In genomic region chr3:58038675-58039302, GRCh38 we compare ENCODE assay signal across 12 cellular contexts. TPM values are rescaled to one million over a fixed set of nuclear protein-coding genes. Genes with fewer than 3 reads are reported as not detected.
A peak's percentile ranks its signal among the peaks of the same experiment; 100 is the strongest.
DNase-seq lines count a peak whose midpoint lies in the region; ATAC-seq, FAIRE-seq and TF ChIP-seq lines count a peak whose summit lies in the region.
"Had no signal": no experiment of that assay in that cellular context is flagged by ENCODE, and none has a peak within 500 bp of the region (broad histone marks: within the 10 kb centered on the region; RNA-seq: fewer than 3 reads in every experiment).

No MANE protein-coding gene starts in this region.

- H3K27me3 ChIP-seq in K562 (ENCODE audit: control insufficient read depth in 2 of 2, insufficient read depth in 2 of 2, low read length in 2 of 2): no peaks in the 10 kb centered on the region
- H3K27me3 ChIP-seq in sigmoid colon: no peaks in the 10 kb centered on the region

- CTCF ChIA-PET in K562 (lab: Yijun Ruan, JAX; ENCODE audit: low intra/inter-chr PET ratio): interaction anchor here (0.6 kb wide), 1 partner anchor 267 kb away, joined by 3 read pairs; the partner anchor contains the start of genes HTD2 and RPP14

- H3K27ac ChIP-seq in K562 (ENCODE audit: extremely low read depth, low read depth, low read length): no peak overlapping the region
- H3K27ac ChIP-seq in sigmoid colon: peak overlapping the region; percentile 15 to 93 (median 60)
- H3K27ac ChIP-seq: SK-N-MC had no signal

- intact Hi-C loops in K562 (cut with micrococcal nuclease) (no loop called here), sigmoid colon (cut with DNase I) (no loop called here)

- H3K36me3 ChIP-seq in K562 (ENCODE audit: control insufficient read depth, insufficient read depth, low read length): no peaks in the 10 kb centered on the region
- H3K36me3 ChIP-seq in sigmoid colon: no peaks in the 10 kb centered on the region

- no peaks in the 10 kb centered on the region for H3K9me1 ChIP-seq in K562 (ENCODE audit: control insufficient read depth, insufficient read depth, low read length)

- FAIRE-seq in G401.6 (lab: Jason Lieb, UNC) (peak; percentile 53), K562 (lab: Jason Lieb, UNC) (peak; percentile 44)

- no peak overlapping the region for H3K9ac ChIP-seq in K562 (ENCODE audit: insufficient read depth in 1 of 2, low read depth in 2 of 2, low read length in 2 of 2)

- H3K9me3 ChIP-seq in K562 (replicated peaks; ENCODE audit: control insufficient read depth, insufficient read depth, low read depth, low read length) (no peaks in the 10 kb centered on the region), sigmoid colon (no peaks in the 10 kb centered on the region)

- H2AFZ ChIP-seq in K562 (ENCODE audit: low read depth, low read length): no peak overlapping the region

- DNase-seq in NB4 (ENCODE audit: low read depth): peak; percentile 56
- peak in 1 of 4 experiments; percentile 32 for DNase-seq in K562 (ENCODE audit: extremely low read depth in 1 of 4, low spot score in 3 of 4)
- peak; percentile 42 for DNase-seq in sigmoid colon
- no peak for DNase-seq in NCI-H1436 treated with DMSO at 0.1 percent for 48 hours (lab: John Stamatoyannopoulos, UW)
- DNase-seq: activated CD4-positive, alpha-beta T cell treated with anti-CD3 and anti-CD28 coated beads for 4 hours; mammary epithelial cell; stimulated activated CD4-positive, alpha-beta T cell treated with anti-CD3 and anti-CD28 coated beads, Interleukin-4, amount 100 ng/mL, for 1 hour had no signal

- no peak overlapping the region for H3K4me2 ChIP-seq in K562 (ENCODE audit: insufficient read depth, low read length)

- H4K20me1 ChIP-seq in K562 (replicated peaks; ENCODE audit: control insufficient read depth, insufficient read depth, low read length): no peaks in the 10 kb centered on the region

- H3K4me1 ChIP-seq in K562 (replicated peaks in 1 of 2; ENCODE audit: control insufficient read depth in 2 of 2, insufficient read depth in 2 of 2, low read length in 2 of 2) (peaks cover 17 to 37% of the 10 kb centered on the region in 2 experiments; a peak in 4 of 5 replicates), sigmoid colon (peaks cover 0 to 95% (median 93%) of the 10 kb centered on the region in 4 donors)

- peaks cover 41% of the 10 kb centered on the region for H3K79me2 ChIP-seq in K562 (ENCODE audit: control insufficient read depth, insufficient read depth, low read length)

- no peak for TF ChIP-seq RAD21 in K562 (CRISPR knock-in tag; conservative IDR thresholded peaks at IDR 0.05 in 1 of 2, IDR thresholded peaks at IDR 0.05 in 1 of 2)

- in situ Hi-C loops in K562 (cut with MboI): no loop called here

- peak; percentile 38 for ATAC-seq in K562
- ATAC-seq in HG02642 (IDR thresholded peaks at IDR 0.05; ENCODE audit: poor library complexity, unreplicated experiment): no peak
- no peak for ATAC-seq in GM18511 (IDR thresholded peaks at IDR 0.05; ENCODE audit: unreplicated experiment)
- ATAC-seq: HCT116 had no signal

- WGBS in K562 (ENCODE audit: insufficient coverage, low coverage, missing lambda C conversion rate): 25% methylated on average over 7 of the region's 8 CpGs
- 55 to 64% methylated on average over 8 of the region's 8 CpGs for WGBS in sigmoid colon, 2 donors

- TF ChIP-seq EP300 in K562 (IDR thresholded peaks at IDR 0.05; ENCODE audit: low read length) (no peak), sigmoid colon (IDR thresholded peaks at IDR 0.05) (no peak)

- TF ChIP-seq CTCF in NB4 (IDR thresholded peaks at IDR 0.05; ENCODE audit: low read depth, low read length) (no peak), K562 (IDR thresholded peaks at IDR 0.05 in 2 of 3, conservative IDR thresholded peaks at IDR 0.05 in 1 of 3; ENCODE audit: insufficient read depth in 2 of 3, low read depth in 1 of 3, low read length in 3 of 3) (no peak), sigmoid colon (IDR thresholded peaks at IDR 0.05) (no peak)

- H3K4me3 ChIP-seq in NB4 (ENCODE audit: low read depth, low read length) (no peak overlapping the region), K562 (no peak overlapping the region), sigmoid colon (no peak overlapping the region)
- H3K4me3 ChIP-seq: SK-N-MC had no signal

- POLR2A ChIA-PET in K562 (lab: Yijun Ruan, JAX): interaction anchor here (0.6 to 1.0 kb wide), 5 partner anchors 10 to 401 kb away, joined by 3 to 8 read pairs (median 3); no protein-coding TSS in a partner anchor

- no peak for TF ChIP-seq POLR2A in NB4 (IDR thresholded peaks at IDR 0.05; ENCODE audit: extremely low read depth, insufficient read length)
- TF ChIP-seq POLR2A in K562 (conservative IDR thresholded peaks at IDR 0.05): no peak
- no peak for TF ChIP-seq POLR2A in sigmoid colon (IDR thresholded peaks at IDR 0.05)

- BruUV-seq in K562 (replicated peaks; lab: Mats Ljungman, UMichigan): no TSS peak

TF ChIP-seq in K562, 482 proteins besides CTCF, POLR2A, EP300 and RAD21 (continues in another document):
- 0 out of 2 replicates have a peak, but pooled peaks have one; percentile 26 for TF ChIP-seq ZNF766 (CRISPR knock-in tag; conservative IDR thresholded peaks at IDR 0.05)
- no peak for TF ChIP-seq TGIF2 (CRISPR knock-in tag; IDR thresholded peaks at IDR 0.05)
- 0 out of 2 replicates have a peak, but pooled peaks have one; percentile 8 for TF ChIP-seq BHLHE40 (IDR thresholded peaks at IDR 0.05; ENCODE audit: low read length)
- 0 out of 2 replicates have a peak, but pooled peaks have one; percentile 20 for TF ChIP-seq SOX6 (IDR thresholded peaks at IDR 0.05)
- peak; percentile 51; the same call in 1 of the 2 replicates for TF ChIP-seq USF2 (CRISPR knock-in tag; IDR thresholded peaks at IDR 0.05)
- TF ChIP-seq TEAD4 (IDR thresholded peaks at IDR 0.05; ENCODE audit: low read length): peak; percentile 58; the same call in 1 of the 2 replicates
- TF ChIP-seq TEAD4 (CRISPR knock-in tag; IDR thresholded peaks at IDR 0.05; ENCODE audit: borderline replicate concordance): no peak
- TF ChIP-seq TEAD1 (CRISPR knock-in tag; IDR thresholded peaks at IDR 0.05): peak; percentile 43 to 73; a peak in 1 of 4 replicates
- no peak for TF ChIP-seq COPS2 (conservative IDR thresholded peaks at IDR 0.05)
- 0 out of 2 replicates have a peak, but pooled peaks have one; percentile 17 for TF ChIP-seq FOSL1 (tag; conservative IDR thresholded peaks at IDR 0.05)
- 0 out of 2 replicates have a peak, but pooled peaks have one; percentile 19 for TF ChIP-seq USF1 (CRISPR knock-in tag; IDR thresholded peaks at IDR 0.05)

RNA-seq across cellular contexts. Expression of gene FLNB, which starts 30.6 kb away (rescaled TPM):
- 104 and 176 TPM in 2 replicates for total RNA-seq in K562 (2011; cell fraction: chromatin; rRNA removed; ENCODE audit: low replicate concordance)
- 86.7 and 89.5 TPM in 2 replicates for total RNA-seq in K562 (2011; cell fraction: nucleolus; rRNA removed)
- 74.4 and 75.0 TPM in 2 replicates for total RNA-seq in K562 (2011; cell fraction: nucleoplasm; rRNA removed)
- total RNA-seq in K562 (2014; rRNA removed) (27.6 and 37.5 TPM in 2 replicates), K562 (2014; rRNA removed; fragmentation: Illumina TruSeq; extraction: Trizol) (22.5 and 25.6 TPM in 2 replicates), K562 (2015; rRNA removed; fragmentation: Illumina TruSeq; extraction: Trizol) (27.4 and 27.9 TPM in 2 replicates), K562 (2021) (43.3 and 48.1 TPM in 2 replicates), sigmoid colon (100 to 1,000 TPM in 1 of 4 donors, 10 to 100 TPM in 3; 51.7 to 121 (median 76.7) TPM)
- polyA plus RNA-seq in K562 (2011; rRNA removed) (20.3 and 27.7 TPM in 2 replicates), K562 (2014; fragmentation: Illumina TruSeq; extraction: Trizol) (32.2 and 33.4 TPM in 2 replicates), K562 (2014; fragmentation: Nextera tagmentation; extraction: Ambion mirVana) (10 to 100 TPM in 1 of 2 experiments, 1 to 10 TPM in 1; 9.4 to 13.0 TPM), K562 (2014; rRNA removed) (17.0 and 19.0 TPM in 2 replicates), sigmoid colon (100 to 1,000 TPM; 109 to 277 (median 121) TPM)
- polyA plus RNA-seq in K562 (2011; cell fraction: cytosol; rRNA removed): 18.4 and 30.1 TPM in 2 replicates
- polyA plus RNA-seq in K562 (2011; cell fraction: nucleus; rRNA removed): 111 and 183 TPM in 2 replicates
- 37.0 and 76.9 TPM in 2 replicates for polyA plus RNA-seq in K562 (2012)
- polyA minus RNA-seq in K562 (2011; rRNA and poly(A)+ RNA removed): 75.9 and 104 TPM in 2 replicates
- 66.1 and 94.5 TPM in 2 replicates for polyA minus RNA-seq in K562 (2011; cell fraction: cytosol; rRNA and poly(A)+ RNA removed)
- 56.8 and 166 TPM in 2 replicates for polyA minus RNA-seq in K562 (2011; cell fraction: nucleus; rRNA and poly(A)+ RNA removed)
